In genomic region chr19:44602071-44602470, GRCh38 we compare ENCODE assay signal across 17 cellular contexts. TPM values are rescaled to one million over a fixed set of nuclear protein-coding genes. Genes with fewer than 3 reads are reported as not detected.
DNase-seq lines count a peak whose midpoint lies in the region; ATAC-seq and TF ChIP-seq lines count a peak whose summit lies in the region.
"Had no signal": no experiment of that assay in that cellular context is flagged by ENCODE, and none has a peak within 500 bp of the region (broad histone marks: within the 10 kb centered on the region; RNA-seq: fewer than 3 reads in every experiment).

No MANE protein-coding gene starts in this region.

- in situ Hi-C loops in ACHN (cut with HindIII; ENCODE audit: low pct_ligation_motif_present, low pct_unique_long_range_greater_than_20kb, low sequenced_read_pairs): no loop called here

- no peak overlapping the region for H3K4me3 Mint-ChIP-seq in Caco-2 (ENCODE audit: unreplicated experiment)
- H3K4me3 Mint-ChIP-seq: activated CD4-positive, alpha-beta memory T cell treated with anti-CD3 and anti-CD28 coated beads for 36 hours; B cell; natural killer cell; stimulated activated naive CD8-positive, alpha-beta T cell treated with anti-CD3 and anti-CD28 coated beads, Interleukin-15, amount 100 ng/mL, for 72 hours had no signal

- peaks cover 40% of the 10 kb centered on the region for H3K4me1 Mint-ChIP-seq in Caco-2 (ENCODE audit: low read depth, unreplicated experiment)

- no TSS peak for BruUV-seq in Caco-2 (replicated peaks; lab: Mats Ljungman, UMichigan)

- intact Hi-C loops in Caco-2 (cut with micrococcal nuclease; ENCODE audit: unreplicated experiment) (no loop called here), left lung (cut with DNase I) (no loop called here)

- DNase-seq in Caco-2 (peak; percentile 72 to 86), NCI-H146 (lab: John Stamatoyannopoulos, UW) (peak; percentile 99), Peyer's patch (peak in 2 of 3 donors; percentile 75 to 83), left lung (no peak), NCI-H2107 treated with DMSO at 0.1 percent for 48 hours (lab: John Stamatoyannopoulos, UW; ENCODE audit: unreplicated experiment) (no peak), ACHN (no peak)
- DNase-seq: activated CD4-positive, alpha-beta memory T cell treated with anti-CD3 and anti-CD28 coated beads for 36 hours; central memory CD4-positive, alpha-beta T cell; DND-41; foreskin fibroblast; natural killer cell; OCI-M1; stimulated activated naive CD8-positive, alpha-beta T cell treated with anti-CD3 and anti-CD28 coated beads, Interleukin-15, amount 100 ng/mL, for 72 hours had no signal

- POLR2A ChIA-PET in Caco-2 (lab: Charles Lee): interaction anchor here (0.5 to 1.0 kb wide), 3 partner anchors 34 to 246 kb away, joined by 3 to 5 read pairs (median 3); partner anchors contain the start of gene PVR

- H3K27ac ChIP-seq in Peyer's patch (peak overlapping the region in 1 of 4 donors; percentile 63), left lung (no peak overlapping the region)
- H3K27ac ChIP-seq: SK-N-MC had no signal

- H3K4me3 ChIP-seq in Caco-2 (ENCODE audit: low read depth, low read length) (no peak overlapping the region), Peyer's patch (no peak overlapping the region), left lung (no peak overlapping the region)
- H3K4me3 ChIP-seq: lung, SK-N-MC had no signal

- no peaks in the 10 kb centered on the region for H3K27me3 ChIP-seq in Caco-2 (replicated peaks; ENCODE audit: control insufficient read depth, insufficient read depth, low read length)
- H3K27me3 ChIP-seq in Peyer's patch: no peaks in the 10 kb centered on the region
- no peaks in the 10 kb centered on the region for H3K27me3 ChIP-seq in left lung

- H3K36me3 Mint-ChIP-seq in Caco-2 (ENCODE audit: insufficient read depth, unreplicated experiment): no peaks in the 10 kb centered on the region
- H3K36me3 Mint-ChIP-seq: activated CD4-positive, alpha-beta memory T cell treated with anti-CD3 and anti-CD28 coated beads for 36 hours; natural killer cell had no signal

- H3K9me3 Mint-ChIP-seq in Caco-2 (ENCODE audit: unreplicated experiment): no peaks in the 10 kb centered on the region

- H3K36me3 ChIP-seq in Caco-2 (ENCODE audit: control insufficient read depth, insufficient read depth, low read length) (no peaks in the 10 kb centered on the region), Peyer's patch (no peaks in the 10 kb centered on the region), left lung (no peaks in the 10 kb centered on the region)

- TF ChIP-seq CTCF in Caco-2 (IDR thresholded peaks at IDR 0.05; ENCODE audit: insufficient read depth in 1 of 2, low read depth in 1 of 2, low read length in 1 of 2, severe bottlenecking in 1 of 2, unreplicated experiment in 1 of 2) (no peak), Peyer's patch (IDR thresholded peaks at IDR 0.05) (no peak), left lung (IDR thresholded peaks at IDR 0.05) (no peak)

- H3K4me1 ChIP-seq in Caco-2 (peaks cover 38% of the 10 kb centered on the region), Peyer's patch (peaks cover 0 to 26% (median 2%) of the 10 kb centered on the region in 4 donors), left lung (peaks cover 9 to 15% of the 10 kb centered on the region in 2 donors)

- CTCF ChIA-PET in Caco-2 (lab: Charles Lee): interaction anchor here (0.6 to 1.4 kb wide), 6 partner anchors 9 to 1130 kb away, joined by 3 to 7 read pairs (median 4); no protein-coding TSS in a partner anchor

- no peaks in the 10 kb centered on the region for H3K27me3 Mint-ChIP-seq in Caco-2 (ENCODE audit: insufficient read depth, unreplicated experiment)

- ATAC-seq in left lung (peak; percentile 55), GM18505 (IDR thresholded peaks at IDR 0.05; ENCODE audit: unreplicated experiment) (no peak)
- ATAC-seq: natural killer cell; stimulated activated naive CD8-positive, alpha-beta T cell treated with anti-CD3 and anti-CD28 coated beads, Interleukin-15, amount 100 ng/mL, for 72 hours had no signal

- peak overlapping the region; percentile 34 for H3K27ac Mint-ChIP-seq in Caco-2 (ENCODE audit: unreplicated experiment)
- H3K27ac Mint-ChIP-seq: activated CD4-positive, alpha-beta memory T cell treated with anti-CD3 and anti-CD28 coated beads for 36 hours; B cell; natural killer cell; stimulated activated naive CD8-positive, alpha-beta T cell treated with anti-CD3 and anti-CD28 coated beads, Interleukin-15, amount 100 ng/mL, for 72 hours had no signal

- TF ChIP-seq POLR2A in Peyer's patch (IDR thresholded peaks at IDR 0.05) (peak in 1 of 2 donors; percentile 13), GM18505 (IDR thresholded peaks at IDR 0.05; ENCODE audit: borderline replicate concordance, extremely low read depth, insufficient read depth, insufficient read length) (no peak)

- H3K9me3 ChIP-seq in Caco-2: no peaks in the 10 kb centered on the region
- no peaks in the 10 kb centered on the region for H3K9me3 ChIP-seq in Peyer's patch
- H3K9me3 ChIP-seq in left lung: peaks cover 0 to 6% of the 10 kb centered on the region in 2 donors

RNA-seq across cellular contexts. Expression of gene IGSF23, which starts 11.3 kb away (rescaled TPM):
- total RNA-seq in Caco-2 (2022) (3.9 and 6.8 TPM in 2 replicates), Peyer's patch (10 to 100 TPM in 2 of 4 donors, 1 to 10 TPM in 1, not detected in 1; 7.5 to 20.7 (median 11.0) TPM), left lung (not detected)
- total RNA-seq: activated CD4-positive, alpha-beta memory T cell treated with anti-CD3 and anti-CD28 coated beads for 36 hours; B cell; lung; natural killer cell had no signal

RNA-seq across cellular contexts. Expression of gene PVR, which starts 41.6 kb away (rescaled TPM):
- total RNA-seq in Caco-2 (2022): 86.5 and 93.8 TPM in 2 replicates
- total RNA-seq in Peyer's patch: 10 to 100 TPM; 21.7 to 49.3 (median 40.0) TPM
- 10 to 100 TPM; 46.3 to 67.9 TPM for total RNA-seq in left lung

Comparison
In these comparisons a context has a peak if more than half of its experiments do, and no peak if none do; other contexts are left out.
1. DNase-seq: peak in Caco-2 (2 of 2), NCI-H146 (single experiment) and Peyer's patch (2 of 3); none in left lung (0 of 2), NCI-H2107 treated with DMSO at 0.1 percent for 48 hours (single experiment) and ACHN (single experiment).